Comparison of ENCODE assay signal across 8 cellular contexts in the genomic region with DNA sequence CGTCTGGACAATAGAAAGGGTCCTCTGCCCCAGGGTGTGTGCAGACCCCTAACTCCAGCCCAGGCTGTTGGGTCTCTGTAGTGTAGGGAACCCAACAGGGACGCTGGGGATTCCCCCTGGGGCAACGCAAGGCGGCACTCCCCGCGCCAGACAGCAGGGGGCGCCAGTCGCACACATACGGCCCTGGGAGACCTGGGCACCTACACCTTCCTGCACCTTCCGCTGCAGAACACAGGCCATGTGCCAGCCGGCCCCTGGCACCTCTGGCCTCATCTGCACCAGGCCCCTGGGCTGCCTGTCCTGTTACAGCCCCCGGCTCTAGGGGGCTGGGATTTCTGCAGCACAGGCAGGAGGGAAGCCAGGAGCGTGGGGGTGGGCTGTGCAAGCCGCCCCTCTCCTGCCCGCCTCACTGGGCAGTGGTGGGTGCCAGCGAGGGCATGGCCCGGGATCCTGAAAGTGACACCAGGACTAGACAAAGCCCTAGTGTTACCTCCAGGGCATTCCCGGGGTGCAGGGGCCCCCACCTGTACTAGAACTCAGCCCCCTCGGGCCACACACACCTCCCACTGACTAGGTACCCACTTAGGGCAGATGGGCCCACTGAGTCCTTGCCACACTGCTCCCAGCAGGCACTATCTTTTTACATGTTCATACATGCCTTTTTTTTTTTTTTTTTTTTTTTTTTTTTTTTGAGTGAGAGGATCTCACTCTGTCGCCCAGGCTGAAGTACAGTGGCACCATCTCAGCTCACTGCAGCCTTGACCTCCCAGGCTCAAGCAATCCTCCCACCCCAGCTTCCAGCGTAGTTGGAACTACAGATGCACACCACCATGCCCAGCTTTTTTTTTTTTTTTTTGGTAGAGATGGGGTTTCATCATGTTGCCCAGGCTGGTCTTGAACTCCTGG.
DNase-seq lines count a peak whose midpoint lies in the region; ATAC-seq and TF ChIP-seq lines count a peak whose summit lies in the region.

No MANE protein-coding gene starts in this region.

- no peaks in the 10 kb centered on the region for H3K27me3 Mint-ChIP-seq in nephron (ENCODE audit: low read depth)

- peaks cover 23% of the 10 kb centered on the region for H3K4me1 Mint-ChIP-seq in nephron

- H3K4me3 Mint-ChIP-seq in nephron, result no peak overlapping the region

- TF ChIP-seq CTCF in AG09319 (IDR thresholded peaks at IDR 0.05; ENCODE audit: low read depth, low read length) (peak; percentile 95), nephron (IDR thresholded peaks at IDR 0.05; ENCODE audit: unreplicated experiment in 3 of 3) (peak; percentile 96 to 98 (median 98))

- TF ChIP-seq POLR2A in erythroblast (IDR thresholded peaks at IDR 0.05; ENCODE audit: low read length), result no peak

- DNase-seq in AG09319 (ENCODE audit: extremely low read depth, low read depth), result no peak
- peak; percentile 72 for DNase-seq in NCI-H774 (lab: John Stamatoyannopoulos, UW)
- peak; percentile 85 for DNase-seq in activated CD8-positive, alpha-beta memory T cell treated with anti-CD3 and anti-CD28 coated beads, Interleukin-2, amount 50 U/mL, for 4 hours
- DNase-seq in erythroblast (lab: John Stamatoyannopoulos, UW), result peak; percentile 48 to 80
- DNase-seq in stimulated activated naive CD8-positive, alpha-beta T cell treated with anti-CD3 and anti-CD28 coated beads, Interleukin-15, Interleukin-2, amounts not matched to agents 100 U/mL and 50 U/mL, for 24 hours, result peak; percentile 86

- no peak overlapping the region for H3K27ac Mint-ChIP-seq in nephron

- no peaks in the 10 kb centered on the region for H3K9me3 Mint-ChIP-seq in nephron

- no peaks in the 10 kb centered on the region for H3K36me3 Mint-ChIP-seq in nephron (ENCODE audit: low read depth)

- peak; percentile 54 for ATAC-seq in GM18873 (IDR thresholded peaks at IDR 0.05; ENCODE audit: low FRiP score, unreplicated experiment)
- peak; percentile 70 for ATAC-seq in HG03432 (IDR thresholded peaks at IDR 0.05; ENCODE audit: unreplicated experiment)
- ATAC-seq in stimulated activated naive CD8-positive, alpha-beta T cell treated with anti-CD3 and anti-CD28 coated beads, Interleukin-15, Interleukin-2, amounts not matched to agents 100 U/mL and 50 U/mL, for 24 hours, result peak; percentile 62
